Comparison of ENCODE assay signal across 21 cellular contexts in the genomic region with DNA sequence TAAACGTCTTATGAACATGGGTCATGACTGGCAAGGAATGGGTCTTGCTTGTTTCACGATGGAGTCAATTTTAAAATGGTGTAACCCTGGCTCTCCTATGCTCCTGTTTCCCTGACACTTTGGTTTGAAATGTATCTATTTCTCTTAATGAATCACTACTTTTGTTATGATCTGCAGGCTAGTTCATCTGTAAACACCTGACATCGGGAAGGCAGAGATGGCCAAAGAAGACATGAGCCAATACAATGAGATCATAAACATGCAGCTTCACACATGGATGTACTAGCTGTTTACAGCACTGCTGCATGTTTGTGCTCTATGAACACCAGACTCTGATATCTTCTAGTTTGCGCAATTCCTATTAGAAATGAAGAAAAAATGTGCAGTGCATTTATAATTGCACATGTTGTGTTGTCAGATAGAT. TPM values are rescaled to one million over a fixed set of nuclear protein-coding genes. Genes with fewer than 3 reads are reported as not detected.
DNase-seq lines count a peak whose midpoint lies in the region; ATAC-seq, FAIRE-seq and TF ChIP-seq lines count a peak whose summit lies in the region.
"Had no signal": no experiment of that assay in that cellular context is flagged by ENCODE, and none has a peak within 500 bp of the region (broad histone marks: within the 10 kb centered on the region; RNA-seq: fewer than 3 reads in every experiment).

No MANE protein-coding gene starts in this region.

- H2AFZ ChIP-seq in HepG2 (ENCODE audit: low read length) (no peak overlapping the region), PC-9 (no peak overlapping the region)

- TF ChIP-seq CTCF in HepG2 (CRISPR knock-in tag; IDR thresholded peaks at IDR 0.05) (no peak), right lobe of liver (IDR thresholded peaks at IDR 0.05) (no peak), fibroblast of villous mesenchyme (IDR thresholded peaks at IDR 0.05; ENCODE audit: insufficient read depth, low read depth, low read length) (no peak), PC-9 (conservative IDR thresholded peaks at IDR 0.05) (no peak)

- TF ChIP-seq EP300 in HepG2 (IDR thresholded peaks at IDR 0.05; ENCODE audit: low read depth in 2 of 2, low read length in 2 of 2) (no peak), HepG2 (CRISPR knock-in tag; IDR thresholded peaks at IDR 0.05; ENCODE audit: borderline replicate concordance) (no peak)

- H3K4me3 Mint-ChIP-seq in activated CD4-positive, alpha-beta T cell treated with anti-CD3 and anti-CD28 coated beads, Interleukin-2, amount 10 ng/mL, durations not matched to agents 24 days and 14 days = no peak overlapping the region
- H3K4me3 Mint-ChIP-seq: GM23338 had no signal

- H3F3A ChIP-seq in PC-9 (ENCODE audit: insufficient read depth, low read depth) = no peaks in the 10 kb centered on the region

- no peaks in the 10 kb centered on the region for H3K36me3 ChIP-seq in HepG2 (replicated peaks in 1 of 2; ENCODE audit: control insufficient read depth in 1 of 2, insufficient read depth in 2 of 2, low read length in 2 of 2)
- no peaks in the 10 kb centered on the region for H3K36me3 ChIP-seq in right lobe of liver
- no peaks in the 10 kb centered on the region for H3K36me3 ChIP-seq in PC-9 (ENCODE audit: low read depth)
- H3K36me3 ChIP-seq: BLaER1 had no signal

- ATAC-seq in HepG2 (no peak), right lobe of liver (no peak), HG03521 (IDR thresholded peaks at IDR 0.05; ENCODE audit: unreplicated experiment) (no peak)
- ATAC-seq: GM23338, PC-3 had no signal

- H3K4me1 ChIP-seq in HepG2 (ENCODE audit: insufficient read depth, low read length) = peaks cover 9% of the 10 kb centered on the region; the same call in 1 of the 2 replicates
- H3K4me1 ChIP-seq in right lobe of liver = no peaks in the 10 kb centered on the region
- H3K4me1 ChIP-seq in PC-9 (replicated peaks; ENCODE audit: insufficient read depth) = no peaks in the 10 kb centered on the region

- H3K4me2 ChIP-seq in HepG2 (ENCODE audit: low read depth, low read length) = no peak overlapping the region
- no peak overlapping the region for H3K4me2 ChIP-seq in PC-9
- H3K4me2 ChIP-seq: GM23338, KMS-11 had no signal

- in situ Hi-C loops in HepG2 (cut with HindIII; ENCODE audit: extremely low pct_ligation_motif_present, low pct_unique_long_range_greater_than_20kb) = no loop called here

- H3K27ac Mint-ChIP-seq in activated CD4-positive, alpha-beta T cell treated with anti-CD3 and anti-CD28 coated beads, Interleukin-2, amount 10 ng/mL, durations not matched to agents 24 days and 14 days = peak overlapping the region; percentile 90

- CTCF ChIA-PET in HepG2 (lab: Yijun Ruan, JAX; ENCODE audit: low intra/inter-chr PET ratio, low total read pairs) (no interaction called here), PC-9 (lab: Charles Lee) (no interaction called here)

- no peak for TF ChIP-seq RAD21 in HepG2 (CRISPR knock-in tag; IDR thresholded peaks at IDR 0.05)

- no peaks in the 10 kb centered on the region for H3K79me2 ChIP-seq in HepG2 (ENCODE audit: insufficient read depth, low read length)
- no peaks in the 10 kb centered on the region for H3K79me2 ChIP-seq in PC-9 (ENCODE audit: low read depth)

- H3K9me3 Mint-ChIP-seq in activated CD4-positive, alpha-beta T cell treated with anti-CD3 and anti-CD28 coated beads, Interleukin-2, amount 10 ng/mL, durations not matched to agents 24 days and 14 days = no peaks in the 10 kb centered on the region

- intact Hi-C loops in activated CD4-positive, alpha-beta T cell treated with anti-CD3 and anti-CD28 coated beads, Interleukin-2, amount 10 ng/mL, durations not matched to agents 24 days and 14 days (cut with micrococcal nuclease) = loop anchor here (2.0 to 10.0 kb wide), 4 partner anchors 106 to 398 kb away; partner anchors contain the start of gene FAM110A
- intact Hi-C loops in HepG2 (cut with micrococcal nuclease; ENCODE audit: unreplicated experiment) = no loop called here
- intact Hi-C loops in right lobe of liver (cut with DNase I) = no loop called here
- intact Hi-C loops in PC-9 (cut with micrococcal nuclease; ENCODE audit: unreplicated experiment) = loop anchor here (5.0 kb wide), 1 partner anchor 258 kb away; no protein-coding TSS in a partner anchor

- no peak for TF ChIP-seq POLR2A in HepG2 (IDR thresholded peaks at IDR 0.05; ENCODE audit: insufficient read depth in 1 of 2, low read depth in 2 of 2, low read length in 2 of 2)
- no peak for TF ChIP-seq POLR2A in right lobe of liver (IDR thresholded peaks at IDR 0.05)

- no peaks in the 10 kb centered on the region for H3K9me2 ChIP-seq in PC-9 (ENCODE audit: insufficient read depth)

- no peak overlapping the region for H3K9ac ChIP-seq in HepG2 (ENCODE audit: insufficient read depth, low read depth, low read length)
- H3K9ac ChIP-seq: BLaER1, KMS-11 had no signal

- WGBS in HepG2 (ENCODE audit: low lambda C conversion rate) = 8% methylated on average over 4 of the region's 4 CpGs
- WGBS in right lobe of liver (ENCODE audit: insufficient coverage, low coverage, low lambda C conversion rate, missing lambda C conversion rate) = 49% methylated on average over 4 of the region's 4 CpGs

- FAIRE-seq in HepG2 (lab: Jason Lieb, UNC) = no peak
- FAIRE-seq: G401.6 had no signal

- POLR2A ChIA-PET in HepG2 (lab: Yijun Ruan, JAX) (no interaction called here), PC-9 (lab: Charles Lee; ENCODE audit: unreplicated experiment) (no interaction called here)

- H3K36me3 Mint-ChIP-seq in activated CD4-positive, alpha-beta T cell treated with anti-CD3 and anti-CD28 coated beads, Interleukin-2, amount 10 ng/mL, durations not matched to agents 24 days and 14 days (ENCODE audit: low read depth) = peaks cover 1% of the 10 kb centered on the region

- peaks cover 31% of the 10 kb centered on the region for H3K4me1 Mint-ChIP-seq in activated CD4-positive, alpha-beta T cell treated with anti-CD3 and anti-CD28 coated beads, Interleukin-2, amount 10 ng/mL, durations not matched to agents 24 days and 14 days

- H4K20me1 ChIP-seq in HepG2 (ENCODE audit: insufficient read depth, low read length) (no peaks in the 10 kb centered on the region), PC-9 (ENCODE audit: insufficient read depth) (no peaks in the 10 kb centered on the region)
- H4K20me1 ChIP-seq: BLaER1 had no signal

- H3K4me3 ChIP-seq in HepG2 (replicated peaks in 1 of 3; ENCODE audit: insufficient read depth in 1 of 3, low read depth in 2 of 3, low read length in 3 of 3) = no peak overlapping the region
- H3K4me3 ChIP-seq in right lobe of liver = no peak overlapping the region
- H3K4me3 ChIP-seq in fibroblast of villous mesenchyme (ENCODE audit: low read depth, low read length) = no peak overlapping the region
- H3K4me3 ChIP-seq in PC-9 = no peak overlapping the region
- H3K4me3 ChIP-seq: BLaER1, GM23338 had no signal

- peaks cover 0 to 16% of the 10 kb centered on the region in 2 experiments; a peak in 2 of 5 replicates for H3K27me3 ChIP-seq in HepG2 (ENCODE audit: control insufficient read depth in 1 of 2, insufficient read depth in 2 of 2, low read length in 2 of 2)
- H3K27me3 ChIP-seq in right lobe of liver = no peaks in the 10 kb centered on the region
- H3K27me3 ChIP-seq in PC-9 (ENCODE audit: insufficient read depth, low read depth) = peaks cover 68% of the 10 kb centered on the region
- H3K27me3 ChIP-seq: BLaER1 had no signal

- DNase-seq in activated CD4-positive, alpha-beta T cell treated with anti-CD3 and anti-CD28 coated beads, Interleukin-2, amount 10 ng/mL, durations not matched to agents 24 days and 14 days = no peak
- DNase-seq in activated CD4-positive, alpha-beta T cell treated with anti-CD3 and anti-CD28 coated beads, Interleukin-2, amount 50 U/mL, for 4 hours = no peak
- DNase-seq in HepG2 (ENCODE audit: low spot score) (no peak), right lobe of liver (no peak), fibroblast of villous mesenchyme (ENCODE audit: low read depth) (peak; percentile 48), COLO829 (ENCODE audit: low spot score) (no peak), PC-9 (no peak)
- DNase-seq: DND-41, NCI-H1048, NCI-H1436 treated with DMSO at 0.1 percent for 48 hours, NCI-H2029 treated with DMSO at 0.1 percent for 48 hours, NCI-H510A, NCI-H774, PC-3 had no signal

- H3K27me3 Mint-ChIP-seq in activated CD4-positive, alpha-beta T cell treated with anti-CD3 and anti-CD28 coated beads, Interleukin-2, amount 10 ng/mL, durations not matched to agents 24 days and 14 days = peaks cover 26% of the 10 kb centered on the region

- BruUV-seq in HepG2 (replicated peaks; lab: Mats Ljungman, UMichigan) (no TSS peak), PC-9 (replicated peaks; lab: Mats Ljungman, UMichigan) (no TSS peak)

- H3K9me3 ChIP-seq in HepG2 (ENCODE audit: low read length) = no peaks in the 10 kb centered on the region
- H3K9me3 ChIP-seq in right lobe of liver = no peaks in the 10 kb centered on the region
- no peaks in the 10 kb centered on the region for H3K9me3 ChIP-seq in PC-9 (ENCODE audit: insufficient read depth, low read depth)
- H3K9me3 ChIP-seq: BLaER1 had no signal

- H3K27ac ChIP-seq in HepG2 (ENCODE audit: extremely low read length, insufficient read depth, low read length) (no peak overlapping the region), right lobe of liver (no peak overlapping the region), PC-9 (no peak overlapping the region)
- H3K27ac ChIP-seq: BLaER1, KMS-11 had no signal

RNA-seq across cellular contexts. Expression of gene RAD21L1, which starts 11.0 kb away (rescaled TPM):
- total RNA-seq in activated CD4-positive, alpha-beta T cell treated with anti-CD3 and anti-CD28 coated beads, Interleukin-2, amount 10 ng/mL, durations not matched to agents 24 days and 14 days = not detected in 2 replicates
- total RNA-seq in HepG2 (2016; rRNA removed; fragmentation: Illumina TruSeq; extraction: Trizol) = not detected in 2 replicates
- not detected in 2 replicates for total RNA-seq in HepG2 (2016; cell fraction: cytosol; rRNA removed; fragmentation: Illumina TruSeq; extraction: Trizol; ENCODE audit: low read depth)
- total RNA-seq in HepG2 (2016; cell fraction: insoluble cytoplasmic fraction; rRNA removed; fragmentation: Illumina TruSeq; extraction: Trizol) = not detected in 2 replicates
- total RNA-seq in HepG2 (2016; cell fraction: membrane; rRNA removed; fragmentation: Illumina TruSeq; extraction: Trizol) = not detected in 2 replicates
- not detected in 2 replicates for total RNA-seq in HepG2 (2016; cell fraction: nucleus; rRNA removed; fragmentation: Illumina TruSeq; extraction: Trizol)
- not detected in 2 replicates for polyA plus RNA-seq in HepG2 (2011; rRNA removed)
- polyA plus RNA-seq in HepG2 (2011; cell fraction: cytosol; rRNA removed) = not detected in 2 replicates
- not detected in 2 replicates for polyA plus RNA-seq in HepG2 (2011; cell fraction: nucleus; rRNA removed)
- not detected in 2 replicates for polyA plus RNA-seq in HepG2 (2012)
- polyA plus RNA-seq in HepG2 (2016; cell fraction: cytosol; fragmentation: Illumina TruSeq; extraction: Trizol; ENCODE audit: low read depth) = not detected in 2 replicates
- not detected in 2 replicates for polyA plus RNA-seq in HepG2 (2016; cell fraction: insoluble cytoplasmic fraction; fragmentation: Illumina TruSeq; extraction: Trizol; ENCODE audit: low read depth)
- not detected in 2 replicates for polyA plus RNA-seq in HepG2 (2016; cell fraction: membrane; fragmentation: Illumina TruSeq; extraction: Trizol; ENCODE audit: low read depth)
- polyA plus RNA-seq in HepG2 (2016; cell fraction: nucleus; fragmentation: Illumina TruSeq; extraction: Trizol; ENCODE audit: insufficient read depth, low read depth) = not detected in 2 replicates
- not detected in 2 replicates for polyA minus RNA-seq in HepG2 (2011; rRNA and poly(A)+ RNA removed; ENCODE audit: low replicate concordance)
- not detected in 2 replicates for polyA minus RNA-seq in HepG2 (2011; cell fraction: cytosol; rRNA and poly(A)+ RNA removed)
- not detected in 2 replicates for polyA minus RNA-seq in HepG2 (2011; cell fraction: nucleus; rRNA and poly(A)+ RNA removed)
- not detected for total RNA-seq in right lobe of liver
- total RNA-seq in fibroblast of villous mesenchyme = not detected in 2 replicates
- 0.60 TPM in 1 of 2 replicates, not detected in the other for total RNA-seq in PC-9 (2021)
- total RNA-seq: MCF 10A had no signal

RNA-seq across cellular contexts. Expression of gene C20orf202, which starts 11.6 kb away (rescaled TPM):
- total RNA-seq in activated CD4-positive, alpha-beta T cell treated with anti-CD3 and anti-CD28 coated beads, Interleukin-2, amount 10 ng/mL, durations not matched to agents 24 days and 14 days = 0.12 TPM in 1 of 2 replicates, not detected in the other
- total RNA-seq in HepG2 (2016; rRNA removed; fragmentation: Illumina TruSeq; extraction: Trizol) (0.20 TPM in 2 replicates), right lobe of liver (under 1 TPM in 1 of 6 experiments, not detected in 5; 0.19 TPM), fibroblast of villous mesenchyme (under 0.01 TPM in 1 of 2 replicates, not detected in the other), PC-9 (2021) (not detected in 2 replicates)
- total RNA-seq in HepG2 (2016; cell fraction: cytosol; rRNA removed; fragmentation: Illumina TruSeq; extraction: Trizol; ENCODE audit: low read depth) = 0.18 TPM in 1 of 2 replicates, not detected in the other
- total RNA-seq in HepG2 (2016; cell fraction: insoluble cytoplasmic fraction; rRNA removed; fragmentation: Illumina TruSeq; extraction: Trizol) = 0.18 and 0.19 TPM in 2 replicates
- total RNA-seq in HepG2 (2016; cell fraction: membrane; rRNA removed; fragmentation: Illumina TruSeq; extraction: Trizol) = 0.31 and 0.34 TPM in 2 replicates
- total RNA-seq in HepG2 (2016; cell fraction: nucleus; rRNA removed; fragmentation: Illumina TruSeq; extraction: Trizol) = not detected in 2 replicates
- 0.91 and 1.2 TPM in 2 replicates for polyA plus RNA-seq in HepG2 (2011; rRNA removed)
- polyA plus RNA-seq in HepG2 (2011; cell fraction: cytosol; rRNA removed) = 0.55 and 0.68 TPM in 2 replicates
- 1.9 and 2.2 TPM in 2 replicates for polyA plus RNA-seq in HepG2 (2011; cell fraction: nucleus; rRNA removed)
- polyA plus RNA-seq in HepG2 (2012) = 0.51 and 1.0 TPM in 2 replicates
- polyA plus RNA-seq in HepG2 (2016; cell fraction: cytosol; fragmentation: Illumina TruSeq; extraction: Trizol; ENCODE audit: low read depth) = 0.15 and 0.26 TPM in 2 replicates
- polyA plus RNA-seq in HepG2 (2016; cell fraction: insoluble cytoplasmic fraction; fragmentation: Illumina TruSeq; extraction: Trizol; ENCODE audit: low read depth) = 0.14 and 0.45 TPM in 2 replicates
- 0.18 and 0.36 TPM in 2 replicates for polyA plus RNA-seq in HepG2 (2016; cell fraction: membrane; fragmentation: Illumina TruSeq; extraction: Trizol; ENCODE audit: low read depth)
- not detected in 2 replicates for polyA plus RNA-seq in HepG2 (2016; cell fraction: nucleus; fragmentation: Illumina TruSeq; extraction: Trizol; ENCODE audit: insufficient read depth, low read depth)
- polyA minus RNA-seq in HepG2 (2011; rRNA and poly(A)+ RNA removed; ENCODE audit: low replicate concordance) = 0.14 TPM in 1 of 2 replicates, not detected in the other
- polyA minus RNA-seq in HepG2 (2011; cell fraction: cytosol; rRNA and poly(A)+ RNA removed) = not detected in 2 replicates
- 0.77 and 0.87 TPM in 2 replicates for polyA minus RNA-seq in HepG2 (2011; cell fraction: nucleus; rRNA and poly(A)+ RNA removed)
- total RNA-seq: A172, GM23338, MCF 10A, PC-3 had no signal
- polyA plus RNA-seq: GM23338 had no signal

RNA-seq across cellular contexts. Expression of gene TMEM74B, which starts 30.1 kb away (rescaled TPM):
- total RNA-seq in activated CD4-positive, alpha-beta T cell treated with anti-CD3 and anti-CD28 coated beads, Interleukin-2, amount 10 ng/mL, durations not matched to agents 24 days and 14 days = 1.6 and 1.9 TPM in 2 replicates
- total RNA-seq in HepG2 (2016; rRNA removed; fragmentation: Illumina TruSeq; extraction: Trizol) = 2.9 and 4.7 TPM in 2 replicates
- 3.3 and 3.9 TPM in 2 replicates for total RNA-seq in HepG2 (2016; cell fraction: cytosol; rRNA removed; fragmentation: Illumina TruSeq; extraction: Trizol; ENCODE audit: low read depth)
- total RNA-seq in HepG2 (2016; cell fraction: insoluble cytoplasmic fraction; rRNA removed; fragmentation: Illumina TruSeq; extraction: Trizol) = 2.5 and 4.3 TPM in 2 replicates
- 4.5 and 5.1 TPM in 2 replicates for total RNA-seq in HepG2 (2016; cell fraction: membrane; rRNA removed; fragmentation: Illumina TruSeq; extraction: Trizol)
- total RNA-seq in HepG2 (2016; cell fraction: nucleus; rRNA removed; fragmentation: Illumina TruSeq; extraction: Trizol) = 3.5 and 6.3 TPM in 2 replicates
- polyA plus RNA-seq in HepG2 (2011; rRNA removed) = 18.4 and 25.0 TPM in 2 replicates
- 10.2 and 16.1 TPM in 2 replicates for polyA plus RNA-seq in HepG2 (2011; cell fraction: cytosol; rRNA removed)
- polyA plus RNA-seq in HepG2 (2011; cell fraction: nucleus; rRNA removed) = 136 and 155 TPM in 2 replicates
- 12.7 and 14.7 TPM in 2 replicates for polyA plus RNA-seq in HepG2 (2012)
- polyA plus RNA-seq in HepG2 (2016; cell fraction: cytosol; fragmentation: Illumina TruSeq; extraction: Trizol; ENCODE audit: low read depth) = 3.3 and 4.2 TPM in 2 replicates
- 2.6 and 2.9 TPM in 2 replicates for polyA plus RNA-seq in HepG2 (2016; cell fraction: insoluble cytoplasmic fraction; fragmentation: Illumina TruSeq; extraction: Trizol; ENCODE audit: low read depth)
- 4.2 and 5.6 TPM in 2 replicates for polyA plus RNA-seq in HepG2 (2016; cell fraction: membrane; fragmentation: Illumina TruSeq; extraction: Trizol; ENCODE audit: low read depth)
- polyA plus RNA-seq in HepG2 (2016; cell fraction: nucleus; fragmentation: Illumina TruSeq; extraction: Trizol; ENCODE audit: insufficient read depth, low read depth) = 11.6 and 13.1 TPM in 2 replicates
- polyA minus RNA-seq in HepG2 (2011; rRNA and poly(A)+ RNA removed; ENCODE audit: low replicate concordance) = 11.3 TPM in 1 of 2 replicates, not detected in the other
- 5.0 and 6.8 TPM in 2 replicates for polyA minus RNA-seq in HepG2 (2011; cell fraction: cytosol; rRNA and poly(A)+ RNA removed)
- 12.4 and 13.4 TPM in 2 replicates for polyA minus RNA-seq in HepG2 (2011; cell fraction: nucleus; rRNA and poly(A)+ RNA removed)
- 1 to 10 TPM in 4 of 6 experiments, under 1 TPM in 2; 0.37 to 2.8 (median 1.8) TPM for total RNA-seq in right lobe of liver
- not detected in 2 replicates for total RNA-seq in fibroblast of villous mesenchyme
- total RNA-seq in PC-9 (2021) = 0.44 and 1.2 TPM in 2 replicates
- total RNA-seq: MCF 10A had no signal

RNA-seq across cellular contexts. Expression of gene SNPH, which starts 51.2 kb away (rescaled TPM):
- 1.7 and 1.8 TPM in 2 replicates for total RNA-seq in activated CD4-positive, alpha-beta T cell treated with anti-CD3 and anti-CD28 coated beads, Interleukin-2, amount 10 ng/mL, durations not matched to agents 24 days and 14 days
- total RNA-seq in HepG2 (2016; rRNA removed; fragmentation: Illumina TruSeq; extraction: Trizol) (0.09 TPM in 1 of 2 replicates, not detected in the other), right lobe of liver (under 1 TPM; 0.11 to 0.61 (median 0.12) TPM), fibroblast of villous mesenchyme (8.7 and 10.8 TPM in 2 replicates), PC-9 (2021) (3.4 and 4.0 TPM in 2 replicates)
- total RNA-seq in HepG2 (2016; cell fraction: cytosol; rRNA removed; fragmentation: Illumina TruSeq; extraction: Trizol; ENCODE audit: low read depth) = not detected in 2 replicates
- total RNA-seq in HepG2 (2016; cell fraction: insoluble cytoplasmic fraction; rRNA removed; fragmentation: Illumina TruSeq; extraction: Trizol) = 0.04 TPM in 1 of 2 replicates, not detected in the other
- 0.03 TPM in 1 of 2 replicates, not detected in the other for total RNA-seq in HepG2 (2016; cell fraction: membrane; rRNA removed; fragmentation: Illumina TruSeq; extraction: Trizol)
- 0.06 TPM in 2 replicates for total RNA-seq in HepG2 (2016; cell fraction: nucleus; rRNA removed; fragmentation: Illumina TruSeq; extraction: Trizol)
- not detected in 2 replicates for polyA plus RNA-seq in HepG2 (2011; rRNA removed)
- not detected in 2 replicates for polyA plus RNA-seq in HepG2 (2011; cell fraction: cytosol; rRNA removed)
- 0.02 TPM in 1 of 2 replicates, not detected in the other for polyA plus RNA-seq in HepG2 (2011; cell fraction: nucleus; rRNA removed)
- polyA plus RNA-seq in HepG2 (2012) = not detected in 2 replicates
- polyA plus RNA-seq in HepG2 (2016; cell fraction: cytosol; fragmentation: Illumina TruSeq; extraction: Trizol; ENCODE audit: low read depth) = not detected in 2 replicates
- not detected in 2 replicates for polyA plus RNA-seq in HepG2 (2016; cell fraction: insoluble cytoplasmic fraction; fragmentation: Illumina TruSeq; extraction: Trizol; ENCODE audit: low read depth)
- polyA plus RNA-seq in HepG2 (2016; cell fraction: membrane; fragmentation: Illumina TruSeq; extraction: Trizol; ENCODE audit: low read depth) = not detected in 2 replicates
- polyA plus RNA-seq in HepG2 (2016; cell fraction: nucleus; fragmentation: Illumina TruSeq; extraction: Trizol; ENCODE audit: insufficient read depth, low read depth) = 0.12 TPM in 1 of 2 replicates, not detected in the other
- polyA minus RNA-seq in HepG2 (2011; rRNA and poly(A)+ RNA removed; ENCODE audit: low replicate concordance) = 0.02 and 0.10 TPM in 2 replicates
- not detected in 2 replicates for polyA minus RNA-seq in HepG2 (2011; cell fraction: cytosol; rRNA and poly(A)+ RNA removed)
- not detected in 2 replicates for polyA minus RNA-seq in HepG2 (2011; cell fraction: nucleus; rRNA and poly(A)+ RNA removed)

Comparison
In these comparisons a context has a peak if more than half of its experiments do, and no peak if none do; other contexts are left out.
1. intact Hi-C loops: an anchor here in activated CD4-positive, alpha-beta T cell treated with anti-CD3 and anti-CD28 coated beads, Interleukin-2, amount 10 ng/mL, durations not matched to agents 24 days and 14 days (2.0 to 10.0 kb wide) and PC-9 (5.0 kb wide); none called in HepG2 and right lobe of liver.